8 cellular contexts compared by ENCODE assay signal in the genomic region with DNA sequence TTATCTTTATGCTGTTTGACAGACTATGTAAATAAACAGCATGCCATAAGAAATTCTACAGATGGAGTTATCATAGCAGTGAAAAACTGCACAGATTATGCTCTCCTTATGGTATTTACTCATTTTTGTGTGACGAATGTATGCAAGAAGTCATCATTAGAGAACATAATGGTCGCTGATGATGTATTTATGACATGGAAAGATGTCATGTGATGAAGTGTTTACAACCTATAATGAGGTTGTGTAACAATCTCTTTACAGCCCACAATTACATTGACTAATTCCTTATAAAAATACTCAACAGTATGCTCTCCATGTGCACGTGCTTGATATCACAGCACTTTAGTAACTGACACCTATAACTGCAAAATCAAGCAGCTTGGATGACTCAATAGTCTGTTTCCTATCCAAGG.
"Had no signal": no experiment of that assay in that cellular context is flagged by ENCODE, and none has a peak within 500 bp of the region (broad histone marks: within the 10 kb centered on the region; RNA-seq: fewer than 3 reads in every experiment).

No MANE protein-coding gene starts in this region.

- ATAC-seq: activated CD4-positive, CD25-positive, alpha-beta regulatory T cell treated with anti-CD3 and anti-CD28 coated beads, Interleukin-2, amount 50 U/mL, for 24 hours had no signal

- H3K27me3 ChIP-seq: esophagus squamous epithelium, testis had no signal

- H3K4me1 ChIP-seq: esophagus squamous epithelium, testis had no signal

- DNase-seq: activated naive CD4-positive, alpha-beta T cell treated with anti-CD3 and anti-CD28 coated beads, Interleukin-2, amount 50 U/mL, for 16 hours; activated T-cell treated with anti-CD3 and anti-CD28 coated beads, Interleukin-2, amount 50 U/mL, for 1 hour; amniotic stem cell; esophagus squamous epithelium; stimulated activated CD4-positive, alpha-beta T cell treated with anti-CD3 and anti-CD28 coated beads, Interleukin-4, amount 100 ng/mL, for 24 hours; testis had no signal

- FAIRE-seq: frontal cortex had no signal

- H3K27ac ChIP-seq: esophagus squamous epithelium, testis had no signal

- H3K36me3 ChIP-seq: esophagus squamous epithelium had no signal

- H3K4me3 ChIP-seq: esophagus squamous epithelium, testis had no signal

- H3K9me3 ChIP-seq: esophagus squamous epithelium, testis had no signal
